18 cellular contexts compared by ENCODE assay signal in the genomic region with DNA sequence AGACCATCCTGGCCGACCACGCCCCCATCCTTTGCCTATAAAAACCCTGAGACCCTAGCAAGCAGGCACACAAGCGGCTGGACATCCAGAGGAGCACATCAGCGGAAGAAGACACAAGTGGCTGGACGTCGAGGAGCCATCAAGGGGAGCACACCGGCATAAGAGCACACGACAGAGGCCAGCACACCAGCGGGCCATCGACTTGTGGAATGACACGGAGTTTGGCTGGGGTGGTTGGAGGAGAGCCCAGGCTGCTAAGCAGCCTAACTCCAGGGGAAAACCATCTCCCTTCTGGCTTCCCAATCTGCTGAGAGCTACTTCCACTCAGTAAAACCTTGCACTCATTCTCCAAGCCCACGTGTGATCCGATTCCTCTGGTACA. TPM values are rescaled to one million over a fixed set of nuclear protein-coding genes. Genes with fewer than 3 reads are reported as not detected.
DNase-seq lines count a peak whose midpoint lies in the region; ATAC-seq, FAIRE-seq and TF ChIP-seq lines count a peak whose summit lies in the region.
"Had no signal": no experiment of that assay in that cellular context is flagged by ENCODE, and none has a peak within 500 bp of the region (broad histone marks: within the 10 kb centered on the region; RNA-seq: fewer than 3 reads in every experiment).

No MANE protein-coding gene starts in this region.

- in situ Hi-C loops in K562 (cut with MboI) = loop anchor here (25.0 kb wide), 1 partner anchor 203 kb away; no protein-coding TSS in a partner anchor

- ATAC-seq in K562 (peak; percentile 40), right cardiac atrium (peak; percentile 67 to 75), HG02852 (IDR thresholded peaks at IDR 0.05; ENCODE audit: unreplicated experiment) (no peak), HG03342 (IDR thresholded peaks at IDR 0.05; ENCODE audit: unreplicated experiment) (no peak)
- ATAC-seq: CD8-positive, alpha-beta T cell had no signal

- H3K27me3 ChIP-seq in K562 (ENCODE audit: control insufficient read depth in 2 of 2, insufficient read depth in 2 of 2, low read length in 2 of 2) (peaks cover 3 to 23% of the 10 kb centered on the region in 2 experiments; a peak in 4 of 5 replicates), dorsolateral prefrontal cortex (no peaks in the 10 kb centered on the region), right cardiac atrium (ENCODE audit: control insufficient read depth, insufficient read depth) (no peaks in the 10 kb centered on the region)
- H3K27me3 ChIP-seq: BLaER1, MG63 had no signal

- no peaks in the 10 kb centered on the region for H4K20me1 ChIP-seq in K562 (replicated peaks; ENCODE audit: control insufficient read depth, insufficient read depth, low read length)
- H4K20me1 ChIP-seq: BLaER1 had no signal

- H3K79me2 ChIP-seq in K562 (ENCODE audit: control insufficient read depth, insufficient read depth, low read length) = no peaks in the 10 kb centered on the region

- intact Hi-C loops in K562 (cut with micrococcal nuclease) (no loop called here), dorsolateral prefrontal cortex (cut with DNase I) (no loop called here), right cardiac atrium (cut with DNase I) (no loop called here)

- no peaks in the 10 kb centered on the region for H3K9me1 ChIP-seq in K562 (ENCODE audit: control insufficient read depth, insufficient read depth, low read length)

- POLR2A ChIA-PET in K562 (lab: Yijun Ruan, JAX) = interaction anchor here (0.7 to 4.0 kb wide), 6 partner anchors 8 to 47 kb away, joined by 3 to 18 read pairs (median 6); partner anchors contain the start of gene BCLAF1

- no peak overlapping the region; the same call in 2 of the 3 replicates for H3K27ac ChIP-seq in K562 (ENCODE audit: extremely low read depth, low read depth, low read length)
- peak overlapping the region; percentile 8 to 90 (median 76) for H3K27ac ChIP-seq in dorsolateral prefrontal cortex
- no peak overlapping the region for H3K27ac ChIP-seq in right cardiac atrium (ENCODE audit: low read length)
- H3K27ac ChIP-seq in substantia nigra (ENCODE audit: low read depth, low read length, poor library complexity, severe bottlenecking) = peak overlapping the region; percentile 2
- H3K27ac ChIP-seq: BLaER1, PC-9, RWPE1 had no signal

- WGBS in K562 (ENCODE audit: insufficient coverage, low coverage, missing lambda C conversion rate) = 26% methylated on average over 13 of the region's 13 CpGs
- WGBS in right cardiac atrium = 69% methylated on average over 13 of the region's 13 CpGs

- TF ChIP-seq RAD21 in K562 (CRISPR knock-in tag; conservative IDR thresholded peaks at IDR 0.05 in 1 of 2, IDR thresholded peaks at IDR 0.05 in 1 of 2) = no peak

- H3K4me1 ChIP-seq in K562 (replicated peaks in 1 of 2; ENCODE audit: control insufficient read depth in 2 of 2, insufficient read depth in 2 of 2, low read length in 2 of 2) (peaks cover 11 to 21% of the 10 kb centered on the region in 2 experiments; a peak in 4 of 5 replicates), right cardiac atrium (ENCODE audit: control insufficient read depth, insufficient read depth, low read length) (no peaks in the 10 kb centered on the region)
- H3K4me1 ChIP-seq: BLaER1 had no signal

- CTCF ChIA-PET in K562 (lab: Yijun Ruan, JAX; ENCODE audit: low intra/inter-chr PET ratio) = no interaction called here

- BruUV-seq in K562 (replicated peaks; lab: Mats Ljungman, UMichigan) = no TSS peak

- no peaks in the 10 kb centered on the region for H3K36me3 ChIP-seq in K562 (ENCODE audit: control insufficient read depth, insufficient read depth, low read length)
- H3K36me3 ChIP-seq: BLaER1, MG63 had no signal

- TF ChIP-seq POLR2A in K562 (conservative IDR thresholded peaks at IDR 0.05) = no peak

- no peak for TF ChIP-seq CTCF in K562 (IDR thresholded peaks at IDR 0.05 in 2 of 3, conservative IDR thresholded peaks at IDR 0.05 in 1 of 3; ENCODE audit: insufficient read depth in 2 of 3, low read depth in 1 of 3, low read length in 3 of 3)
- no peak for TF ChIP-seq CTCF in dorsolateral prefrontal cortex (IDR thresholded peaks at IDR 0.05 in 54 of 56, conservative IDR thresholded peaks at IDR 0.05 in 2 of 56; ENCODE audit: low read depth in 1 of 56, partially characterized antibody in 56 of 56)

- H3K4me3 ChIP-seq in K562 (no peak overlapping the region), dorsolateral prefrontal cortex (no peak overlapping the region), right cardiac atrium (ENCODE audit: low read length) (no peak overlapping the region)
- H3K4me3 ChIP-seq: BLaER1, MG63, PC-9 had no signal

- no peak for FAIRE-seq in K562 (lab: Jason Lieb, UNC)
- FAIRE-seq: GM18507, GM19239 had no signal

- H3K9me3 ChIP-seq in K562 (replicated peaks; ENCODE audit: control insufficient read depth, insufficient read depth, low read depth, low read length) = no peaks in the 10 kb centered on the region
- H3K9me3 ChIP-seq in right cardiac atrium (ENCODE audit: control insufficient read depth, low read length) = no peaks in the 10 kb centered on the region
- H3K9me3 ChIP-seq: BLaER1, MG63 had no signal

- peak overlapping the region; percentile 72 for H3K4me2 ChIP-seq in K562 (ENCODE audit: insufficient read depth, low read length)
- H3K4me2 ChIP-seq: BLaER1, PC-9 had no signal

- no peak for DNase-seq in K562 (ENCODE audit: extremely low read depth in 1 of 4, low spot score in 3 of 4)
- peak in 3 of 10 donors; percentile 39 to 58 (median 40) for DNase-seq in dorsolateral prefrontal cortex
- peak; percentile 57 to 82 (median 77) for DNase-seq in right cardiac atrium
- DNase-seq in substantia nigra (lab: John Stamatoyannopoulos, UW) = peak in 15 of 49 donors; percentile 10 to 52 (median 41)
- DNase-seq in NCI-H1436 treated with DMSO at 0.1 percent for 48 hours (lab: John Stamatoyannopoulos, UW) = no peak
- DNase-seq: Calu3; CD8-positive, alpha-beta T cell; GDM1; MG63; NCI-H1417 treated with DMSO at 0.1 percent for 48 hours; NCI-H187 treated with DMSO at 0.1 percent for 48 hours; PC-9 had no signal

- H3K9ac ChIP-seq in K562 (ENCODE audit: insufficient read depth in 1 of 2, low read depth in 2 of 2, low read length in 2 of 2) = peak overlapping the region in 1 of 2 experiments; percentile 78; a peak in 2 of 4 replicates
- H3K9ac ChIP-seq: BLaER1 had no signal

- peak overlapping the region; percentile 77 for H2AFZ ChIP-seq in K562 (ENCODE audit: low read depth, low read length)
- H2AFZ ChIP-seq: PC-9 had no signal

- no peak for TF ChIP-seq EP300 in K562 (IDR thresholded peaks at IDR 0.05; ENCODE audit: low read length)

TF ChIP-seq in K562, 482 proteins besides CTCF, POLR2A, EP300 and RAD21 (continues in another document):
- TF ChIP-seq RBFOX2 (IDR thresholded peaks at IDR 0.05; ENCODE audit: low read depth, low read length) (peak; percentile 59), L3MBTL2 (IDR thresholded peaks at IDR 0.05) (peak; percentile 74; the same call in 1 of the 2 replicates), CXXC5 (CRISPR knock-in tag; IDR thresholded peaks at IDR 0.05) (0 out of 2 replicates have a peak, but pooled peaks have one; percentile 2)
- TF ChIP-seq, protein P1, sequence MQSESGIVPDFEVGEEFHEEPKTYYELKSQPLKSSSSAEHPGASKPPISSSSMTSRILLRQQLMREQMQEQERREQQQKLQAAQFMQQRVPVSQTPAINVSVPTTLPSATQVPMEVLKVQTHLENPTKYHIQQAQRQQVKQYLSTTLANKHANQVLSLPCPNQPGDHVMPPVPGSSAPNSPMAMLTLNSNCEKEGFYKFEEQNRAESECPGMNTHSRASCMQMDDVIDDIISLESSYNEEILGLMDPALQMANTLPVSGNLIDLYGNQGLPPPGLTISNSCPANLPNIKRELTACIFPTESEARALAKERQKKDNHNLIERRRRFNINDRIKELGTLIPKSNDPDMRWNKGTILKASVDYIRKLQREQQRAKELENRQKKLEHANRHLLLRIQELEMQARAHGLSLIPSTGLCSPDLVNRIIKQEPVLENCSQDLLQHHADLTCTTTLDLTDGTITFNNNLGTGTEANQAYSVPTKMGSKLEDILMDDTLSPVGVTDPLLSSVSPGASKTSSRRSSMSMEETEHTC (IDR thresholded peaks at IDR 0.05) = no peak
- TF ChIP-seq, protein P2, sequence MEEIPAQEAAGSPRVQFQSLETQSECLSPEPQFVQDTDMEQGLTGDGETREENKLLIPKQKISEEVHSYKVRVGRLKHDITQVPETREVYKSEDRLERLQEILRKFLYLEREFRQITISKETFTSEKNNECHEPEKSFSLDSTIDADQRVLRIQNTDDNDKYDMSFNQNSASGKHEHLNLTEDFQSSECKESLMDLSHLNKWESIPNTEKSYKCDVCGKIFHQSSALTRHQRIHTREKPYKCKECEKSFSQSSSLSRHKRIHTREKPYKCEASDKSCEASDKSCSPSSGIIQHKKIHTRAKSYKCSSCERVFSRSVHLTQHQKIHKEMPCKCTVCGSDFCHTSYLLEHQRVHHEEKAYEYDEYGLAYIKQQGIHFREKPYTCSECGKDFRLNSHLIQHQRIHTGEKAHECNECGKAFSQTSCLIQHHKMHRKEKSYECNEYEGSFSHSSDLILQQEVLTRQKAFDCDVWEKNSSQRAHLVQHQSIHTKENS (CRISPR knock-in tag; IDR thresholded peaks at IDR 0.05) = no peak

RNA-seq across cellular contexts. Expression of gene BCLAF1, which starts 44.8 kb away (rescaled TPM):
- total RNA-seq in K562 (2011; cell fraction: chromatin; rRNA removed; ENCODE audit: low replicate concordance) = 137 and 633 TPM in 2 replicates
- 47.0 and 65.4 TPM in 2 replicates for total RNA-seq in K562 (2011; cell fraction: nucleolus; rRNA removed)
- total RNA-seq in K562 (2011; cell fraction: nucleoplasm; rRNA removed) = 148 and 223 TPM in 2 replicates
- total RNA-seq in K562 (2014; rRNA removed) = 182 and 286 TPM in 2 replicates
- 206 and 262 TPM in 2 replicates for total RNA-seq in K562 (2014; rRNA removed; fragmentation: Illumina TruSeq; extraction: Trizol)
- total RNA-seq in K562 (2015; rRNA removed; fragmentation: Illumina TruSeq; extraction: Trizol) = 253 and 263 TPM in 2 replicates
- total RNA-seq in K562 (2021) = 144 and 165 TPM in 2 replicates
- 96.1 and 102 TPM in 2 replicates for polyA plus RNA-seq in K562 (2011; rRNA removed)
- polyA plus RNA-seq in K562 (2011; cell fraction: cytosol; rRNA removed) = 23.3 and 33.3 TPM in 2 replicates
- 105 and 150 TPM in 2 replicates for polyA plus RNA-seq in K562 (2011; cell fraction: nucleus; rRNA removed)
- 53.6 and 80.8 TPM in 2 replicates for polyA plus RNA-seq in K562 (2012)
- 165 and 195 TPM in 2 replicates for polyA plus RNA-seq in K562 (2014; fragmentation: Illumina TruSeq; extraction: Trizol)
- 10 to 100 TPM; 65.4 to 87.3 TPM for polyA plus RNA-seq in K562 (2014; fragmentation: Nextera tagmentation; extraction: Ambion mirVana)
- 93.8 and 116 TPM in 2 replicates for polyA plus RNA-seq in K562 (2014; rRNA removed)
- polyA minus RNA-seq in K562 (2011; rRNA and poly(A)+ RNA removed) = 302 and 350 TPM in 2 replicates
- 82.9 and 149 TPM in 2 replicates for polyA minus RNA-seq in K562 (2011; cell fraction: cytosol; rRNA and poly(A)+ RNA removed)
- polyA minus RNA-seq in K562 (2011; cell fraction: nucleus; rRNA and poly(A)+ RNA removed) = 169 and 344 TPM in 2 replicates
- total RNA-seq in dorsolateral prefrontal cortex = 100 to 1,000 TPM; 105 to 231 (median 178) TPM
- 10 to 100 TPM; 67.2 to 98.8 (median 77.1) TPM for total RNA-seq in right cardiac atrium
- 15.6 TPM for polyA plus RNA-seq in right cardiac atrium

Comparison
In these comparisons a context has a peak if more than half of its experiments do, and no peak if none do; other contexts are left out.
1. ATAC-seq: peak in K562 (single experiment) and right cardiac atrium (2 of 2); none in HG02852 (single experiment) and HG03342 (single experiment).
2. DNase-seq: peak in right cardiac atrium (3 of 3); none in K562 (0 of 4) and NCI-H1436 treated with DMSO at 0.1 percent for 48 hours (single experiment).
3. H3K27ac ChIP-seq: peak in dorsolateral prefrontal cortex (59 of 59) and substantia nigra (single experiment); none in K562 (single experiment) and right cardiac atrium (single experiment).